3 cellular contexts compared by ENCODE assay signal in genomic region chr11:76814414-76814813, GRCh38.
TF ChIP-seq lines count a peak whose summit lies in the region.

No MANE protein-coding gene starts in this region.

TF ChIP-seq in A549, 52 proteins besides CTCF, POLR2A, EP300 and RAD21:
- no peak for TF ChIP-seq EHF (CRISPR knock-in tag; IDR thresholded peaks at IDR 0.05)
- TF ChIP-seq, protein P1, sequence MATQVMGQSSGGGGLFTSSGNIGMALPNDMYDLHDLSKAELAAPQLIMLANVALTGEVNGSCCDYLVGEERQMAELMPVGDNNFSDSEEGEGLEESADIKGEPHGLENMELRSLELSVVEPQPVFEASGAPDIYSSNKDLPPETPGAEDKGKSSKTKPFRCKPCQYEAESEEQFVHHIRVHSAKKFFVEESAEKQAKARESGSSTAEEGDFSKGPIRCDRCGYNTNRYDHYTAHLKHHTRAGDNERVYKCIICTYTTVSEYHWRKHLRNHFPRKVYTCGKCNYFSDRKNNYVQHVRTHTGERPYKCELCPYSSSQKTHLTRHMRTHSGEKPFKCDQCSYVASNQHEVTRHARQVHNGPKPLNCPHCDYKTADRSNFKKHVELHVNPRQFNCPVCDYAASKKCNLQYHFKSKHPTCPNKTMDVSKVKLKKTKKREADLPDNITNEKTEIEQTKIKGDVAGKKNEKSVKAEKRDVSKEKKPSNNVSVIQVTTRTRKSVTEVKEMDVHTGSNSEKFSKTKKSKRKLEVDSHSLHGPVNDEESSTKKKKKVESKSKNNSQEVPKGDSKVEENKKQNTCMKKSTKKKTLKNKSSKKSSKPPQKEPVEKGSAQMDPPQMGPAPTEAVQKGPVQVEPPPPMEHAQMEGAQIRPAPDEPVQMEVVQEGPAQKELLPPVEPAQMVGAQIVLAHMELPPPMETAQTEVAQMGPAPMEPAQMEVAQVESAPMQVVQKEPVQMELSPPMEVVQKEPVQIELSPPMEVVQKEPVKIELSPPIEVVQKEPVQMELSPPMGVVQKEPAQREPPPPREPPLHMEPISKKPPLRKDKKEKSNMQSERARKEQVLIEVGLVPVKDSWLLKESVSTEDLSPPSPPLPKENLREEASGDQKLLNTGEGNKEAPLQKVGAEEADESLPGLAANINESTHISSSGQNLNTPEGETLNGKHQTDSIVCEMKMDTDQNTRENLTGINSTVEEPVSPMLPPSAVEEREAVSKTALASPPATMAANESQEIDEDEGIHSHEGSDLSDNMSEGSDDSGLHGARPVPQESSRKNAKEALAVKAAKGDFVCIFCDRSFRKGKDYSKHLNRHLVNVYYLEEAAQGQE (IDR thresholded peaks at IDR 0.05) = no peak
- no peak for TF ChIP-seq MYC (IDR thresholded peaks at IDR 0.05; ENCODE audit: borderline replicate concordance, low read length)
- TF ChIP-seq ZFP36 (IDR thresholded peaks at IDR 0.05; ENCODE audit: borderline replicate concordance, partially characterized antibody) = peak; percentile 80
- no peak for TF ChIP-seq RNF2 (IDR thresholded peaks at IDR 0.05; ENCODE audit: borderline replicate concordance, low read depth)
- TF ChIP-seq RARB (CRISPR knock-in tag; IDR thresholded peaks at IDR 0.05) = no peak
- TF ChIP-seq MAZ (IDR thresholded peaks at IDR 0.05; ENCODE audit: borderline replicate concordance, low read depth, low read length) = no peak

TF ChIP-seq in HEK293, 187 proteins besides CTCF, POLR2A, EP300 and RAD21:
- peak; percentile 92 for TF ChIP-seq SETDB1 (IDR thresholded peaks at IDR 0.05; ENCODE audit: insufficient read length, low read length)
- no peak for TF ChIP-seq ZNF148 (tag by site-specific recombination; IDR thresholded peaks at IDR 0.05; ENCODE audit: borderline replicate concordance)

TF ChIP-seq in K562, 482 proteins besides CTCF, POLR2A, EP300 and RAD21:
- peak; percentile 43 for TF ChIP-seq ZFP36 (IDR thresholded peaks at IDR 0.05; ENCODE audit: low read depth, low read length, partially characterized antibody)
- TF ChIP-seq THRB (CRISPR knock-in tag; conservative IDR thresholded peaks at IDR 0.05) = no peak
